8 cellular contexts compared by ENCODE assay signal in genomic region chr19:14347999-14348889, GRCh38. TPM values are rescaled to one million over a fixed set of nuclear protein-coding genes. Genes with fewer than 3 reads are reported as not detected.
DNase-seq lines count a peak whose midpoint lies in the region; ATAC-seq and TF ChIP-seq lines count a peak whose summit lies in the region.

No MANE protein-coding gene starts in this region.

- DNase-seq in GM04504 (ENCODE audit: low read depth) (peak; percentile 19), LoVo (ENCODE audit: low spot score) (peak; percentile 46), colonic mucosa (peak; percentile 73), lung (ENCODE audit: low spot score) (peak; percentile 61), SK-N-DZ (ENCODE audit: low spot score) (no peak)
- peak; percentile 48 for DNase-seq in activated CD4-positive, alpha-beta T cell treated with anti-CD3 and anti-CD28 coated beads for 1 hour
- DNase-seq in stimulated activated CD8-positive, alpha-beta memory T cell treated with anti-CD3 and anti-CD28 coated beads, Interleukin-4, amount 100 ng/mL, for 24 hours (ENCODE audit: low read depth): peak; percentile 42

- H3K9ac ChIP-seq in colonic mucosa (ENCODE audit: low read depth in 2 of 2, low read length in 2 of 2): peak overlapping the region; percentile 26 to 60

- H3K27me3 ChIP-seq in colonic mucosa (no peaks in the 10 kb centered on the region), lung (ENCODE audit: control insufficient read depth, insufficient read depth) (no peaks in the 10 kb centered on the region)

- intact Hi-C loops in colonic mucosa (cut with DNase I): loop anchor here (5.0 kb wide), 2 partner anchors 151 to 201 kb away; no protein-coding TSS in a partner anchor

- H3K4me1 ChIP-seq in colonic mucosa (no peaks in the 10 kb centered on the region), lung (ENCODE audit: control insufficient read depth in 2 of 2, insufficient read depth in 2 of 2, low read length in 2 of 2) (no peaks in the 10 kb centered on the region)

- H3K9me3 ChIP-seq in colonic mucosa (no peaks in the 10 kb centered on the region), lung (ENCODE audit: control insufficient read depth in 2 of 2, insufficient read depth in 1 of 2, low read length in 1 of 2) (no peaks in the 10 kb centered on the region)

- 17 to 23% methylated on average over 29 to 36 of the region's 36 CpGs for whole genome bisulfite sequencing in lung, 2 donors

- H3K27ac ChIP-seq in colonic mucosa (no peak overlapping the region), lung (ENCODE audit: low read depth in 1 of 2, low read length in 1 of 2) (no peak overlapping the region)

- H3K36me3 ChIP-seq in colonic mucosa (no peaks in the 10 kb centered on the region), lung (ENCODE audit: control insufficient read depth in 2 of 2, insufficient read depth in 2 of 2, low read length in 2 of 2) (no peaks in the 10 kb centered on the region)

- peak; percentile 68 for ATAC-seq in lung (ENCODE audit: insufficient read depth, low FRiP score)
- ATAC-seq in GM21360 (IDR thresholded peaks at IDR 0.05; ENCODE audit: unreplicated experiment): no peak

- TF ChIP-seq CTCF in colonic mucosa (IDR thresholded peaks at IDR 0.05): peak; percentile 98
- TF ChIP-seq CTCF in lung (IDR thresholded peaks at IDR 0.05; ENCODE audit: control extremely low read depth, extremely low read depth): peak; percentile 75

- H3K4me3 ChIP-seq in colonic mucosa: peak overlapping the region; percentile 3
- no peak overlapping the region for H3K4me3 ChIP-seq in lung

RNA-seq across cellular contexts. Expression of gene ADGRE5, which starts 33.0 kb away (rescaled TPM):
- 100 to 1,000 TPM; 133 to 175 TPM for total RNA-seq in colonic mucosa
- total RNA-seq in lung: 100 to 1,000 TPM in 1 of 2 donors, 10 to 100 TPM in 1; 35.4 to 250 TPM
- polyA plus RNA-seq in lung: 100 to 1,000 TPM in 1 of 2 donors, 10 to 100 TPM in 1; 39.8 to 143 TPM
- polyA plus RNA-seq in SK-N-DZ (2014; cell fraction: cytosol; rRNA removed): not detected in 2 replicates
- 0.24 and 0.45 TPM in 2 replicates for polyA plus RNA-seq in SK-N-DZ (2014; cell fraction: nucleus; rRNA removed)
